8 cellular contexts compared by ENCODE assay signal in genomic region chr14:35438910-35439713, GRCh38. TPM values are rescaled to one million over a fixed set of nuclear protein-coding genes. Genes with fewer than 3 reads are reported as not detected.
DNase-seq lines count a peak whose midpoint lies in the region; ATAC-seq and TF ChIP-seq lines count a peak whose summit lies in the region.

No MANE protein-coding gene starts in this region.

- no peak for DNase-seq in Caco-2
- peak; percentile 37 for DNase-seq in HEK293T (ENCODE audit: extremely low spot score)
- peak; percentile 37 for DNase-seq in PC-3
- peak; percentile 7 for DNase-seq in iPS DF 6.9 (ENCODE audit: low read depth, low spot score)
- no peak for DNase-seq in NCI-H774 (lab: John Stamatoyannopoulos, UW)
- DNase-seq in lower leg skin (ENCODE audit: low spot score in 2 of 2) = no peak
- no peak for DNase-seq in effector CD4-positive, alpha-beta T cell

- POLR2A ChIA-PET in Caco-2 (lab: Charles Lee) = interaction anchor here (0.7 kb wide), 1 partner anchor 458 kb away, joined by 6 read pairs; no protein-coding TSS in a partner anchor
- POLR2A ChIA-PET in HEK293T (lab: Yijun Ruan, JAX) = no interaction called here
- POLR2A ChIA-PET in PC-3 (lab: Charles Lee; ENCODE audit: unreplicated experiment) = interaction anchor here (0.6 kb wide), 2 partner anchors 9 to 106 kb away, joined by 3 to 4 read pairs; no protein-coding TSS in a partner anchor

- no peak overlapping the region for H3K27ac Mint-ChIP-seq in Caco-2 (ENCODE audit: unreplicated experiment)

- H4K20me1 ChIP-seq in PC-3 (ENCODE audit: low read length) = no peaks in the 10 kb centered on the region

- TF ChIP-seq CTCF in Caco-2 (IDR thresholded peaks at IDR 0.05; ENCODE audit: insufficient read depth in 1 of 2, low read depth in 1 of 2, low read length in 1 of 2, severe bottlenecking in 1 of 2, unreplicated experiment in 1 of 2) (peak; percentile 54 to 66), PC-3 (conservative IDR thresholded peaks at IDR 0.05; ENCODE audit: low read depth, low read length) (peak; percentile 60), lower leg skin (IDR thresholded peaks at IDR 0.05) (no peak)

- no peaks in the 10 kb centered on the region for H3K79me2 ChIP-seq in PC-3 (ENCODE audit: low read length)

- no peaks in the 10 kb centered on the region for H3K4me1 Mint-ChIP-seq in Caco-2 (ENCODE audit: low read depth, unreplicated experiment)

- no peaks in the 10 kb centered on the region for H3K36me3 Mint-ChIP-seq in Caco-2 (ENCODE audit: insufficient read depth, unreplicated experiment)

- no TSS peak for BruUV-seq in Caco-2 (replicated peaks; lab: Mats Ljungman, UMichigan)
- no TSS peak for BruUV-seq in PC-3 (replicated peaks; lab: Mats Ljungman, UMichigan)

- H3K36me3 ChIP-seq in Caco-2 (ENCODE audit: control insufficient read depth, insufficient read depth, low read length) (no peaks in the 10 kb centered on the region), PC-3 (ENCODE audit: low read depth, low read length) (no peaks in the 10 kb centered on the region), iPS DF 6.9 (ENCODE audit: control insufficient read depth, insufficient read depth, low read length) (no peaks in the 10 kb centered on the region)

- H3F3A ChIP-seq in PC-3 (ENCODE audit: low read length, unreplicated experiment) = no peaks in the 10 kb centered on the region

- H3K9ac ChIP-seq in PC-3 (ENCODE audit: low read length) = no peak overlapping the region

- no peak for TF ChIP-seq POLR2A in lower leg skin (IDR thresholded peaks at IDR 0.05)

- H3K4me3 Mint-ChIP-seq in Caco-2 (ENCODE audit: unreplicated experiment) = no peak overlapping the region

- H3K9me2 ChIP-seq in PC-3 (replicated peaks; ENCODE audit: low read length) = no peaks in the 10 kb centered on the region

- WGBS in iPS DF 6.9 (ENCODE audit: insufficient coverage, insufficient read length) = no CpG with 5 or more reads among the region's 8 CpGs
- WGBS in lower leg skin, 2 donors = 63 to 72% methylated on average over 8 of the region's 8 CpGs

- CTCF ChIA-PET in Caco-2 (lab: Charles Lee) (interaction anchor here (0.5 to 1.2 kb wide), 11 partner anchors 12 to 450 kb away, joined by 3 to 14 read pairs (median 5); partner anchors contain the start of gene INSM2), HEK293T (lab: Yijun Ruan, JAX) (interaction anchor here (0.6 to 1.3 kb wide), 12 partner anchors 11 to 527 kb away, joined by 3 to 8 read pairs (median 4); no protein-coding TSS in a partner anchor), PC-3 (lab: Charles Lee) (interaction anchor here (0.6 to 1.6 kb wide), 17 partner anchors 11 to 630 kb away, joined by 3 to 14 read pairs (median 5); partner anchors contain the start of gene INSM2)

- H3K27me3 Mint-ChIP-seq in Caco-2 (ENCODE audit: insufficient read depth, unreplicated experiment) = no peaks in the 10 kb centered on the region

- H3K4me1 ChIP-seq in Caco-2 (peaks cover 13% of the 10 kb centered on the region), PC-3 (ENCODE audit: insufficient read depth, low read length) (no peaks in the 10 kb centered on the region), iPS DF 6.9 (ENCODE audit: control insufficient read depth, insufficient read depth, low read length) (no peaks in the 10 kb centered on the region)

- intact Hi-C loops in Caco-2 (cut with micrococcal nuclease; ENCODE audit: unreplicated experiment) = loop anchor here (2.0 to 10.0 kb wide), 2 partner anchors 94 to 376 kb away; no protein-coding TSS in a partner anchor
- intact Hi-C loops in PC-3 (cut with micrococcal nuclease) = loop anchor here (1.0 kb wide), 1 partner anchor 248 kb away; no protein-coding TSS in a partner anchor
- intact Hi-C loops in lower leg skin (cut with DNase I; ENCODE audit: low total_unique reads) = no loop called here

- no peaks in the 10 kb centered on the region for H3K27me3 ChIP-seq in Caco-2 (replicated peaks; ENCODE audit: control insufficient read depth, insufficient read depth, low read length)
- H3K27me3 ChIP-seq in PC-3 (ENCODE audit: low read length) = no peaks in the 10 kb centered on the region
- H3K27me3 ChIP-seq in iPS DF 6.9 (ENCODE audit: control insufficient read depth, insufficient read depth, low read length) = no peaks in the 10 kb centered on the region

- H3K27ac ChIP-seq in PC-3 (ENCODE audit: low read length) = no peak overlapping the region
- H3K27ac ChIP-seq in iPS DF 6.9 (ENCODE audit: low read length) = no peak overlapping the region

- no peak overlapping the region for H3K4me2 ChIP-seq in PC-3 (ENCODE audit: low read length)

- no peaks in the 10 kb centered on the region for H3K9me3 Mint-ChIP-seq in Caco-2 (ENCODE audit: unreplicated experiment)

- no peak; the same call in 1 of the 2 replicates for ATAC-seq in PC-3
- ATAC-seq in GM19328 (IDR thresholded peaks at IDR 0.05; ENCODE audit: unreplicated experiment) = no peak

- H3K9me3 ChIP-seq in Caco-2 (no peaks in the 10 kb centered on the region), PC-3 (ENCODE audit: low read length) (no peaks in the 10 kb centered on the region), iPS DF 6.9 (ENCODE audit: control insufficient read depth, insufficient read depth, low read length) (no peaks in the 10 kb centered on the region)

- no peak overlapping the region for H2AFZ ChIP-seq in PC-3 (ENCODE audit: low read length)

- no peak overlapping the region for H3K4me3 ChIP-seq in Caco-2 (ENCODE audit: low read depth, low read length)
- H3K4me3 ChIP-seq in PC-3 (ENCODE audit: low read length) = no peak overlapping the region
- no peak overlapping the region for H3K4me3 ChIP-seq in iPS DF 6.9 (ENCODE audit: low read length)
- no peak overlapping the region for H3K4me3 ChIP-seq in lower leg skin (ENCODE audit: low read depth, poor library complexity, severe bottlenecking)

TF ChIP-seq in HEK293T, 16 proteins besides CTCF, POLR2A, EP300 and RAD21:
- TF ChIP-seq ZNF384 (IDR thresholded peaks at IDR 0.05) (peak; percentile 98), CTBP1 (IDR thresholded peaks at IDR 0.05; ENCODE audit: borderline replicate concordance) (no peak)
TF ChIP-seq in HEK293T: peak in this region for 1.

RNA-seq across cellular contexts. Expression of gene NFKBIA, which starts 34.6 kb away (rescaled TPM):
- total RNA-seq in Caco-2 (2022) (33.4 and 39.9 TPM in 2 replicates), PC-3 (2014; rRNA removed) (186 and 226 TPM in 2 replicates), lower leg skin (100 to 1,000 TPM; 431 to 923 (median 565) TPM)

Comparison
In these comparisons a context has a peak if more than half of its experiments do, and no peak if none do; other contexts are left out.
1. DNase-seq: peak in HEK293T (single experiment), PC-3 (single experiment) and iPS DF 6.9 (single experiment); none in Caco-2 (0 of 2), NCI-H774 (single experiment), lower leg skin (0 of 2) and effector CD4-positive, alpha-beta T cell (single experiment).
2. CTCF ChIP-seq: peak in Caco-2 (2 of 2) and PC-3 (single experiment); none in lower leg skin (0 of 3).